27 cellular contexts compared by ENCODE assay signal in the genomic region with DNA sequence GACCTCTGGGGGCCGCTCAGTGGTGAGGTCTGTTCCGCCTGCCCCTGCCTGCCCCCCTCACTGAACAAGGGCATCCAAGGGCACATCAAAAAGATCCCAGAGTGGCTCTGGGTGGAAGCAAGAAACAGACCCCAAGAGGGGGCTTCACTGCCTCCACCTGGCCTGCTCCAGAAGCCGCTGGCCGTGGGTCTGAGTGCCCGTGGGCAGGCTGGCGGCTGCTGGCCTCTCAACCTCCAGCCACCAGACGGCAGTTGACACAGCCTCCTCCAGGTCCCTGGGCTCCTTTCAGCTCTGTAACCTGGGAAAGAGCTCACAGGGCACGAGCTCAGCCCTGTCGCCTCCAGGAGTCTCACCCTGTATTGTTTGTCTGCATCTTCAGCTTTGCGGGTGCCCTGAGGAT.
"Had no signal": no experiment of that assay in that cellular context is flagged by ENCODE, and none has a peak within 500 bp of the region (broad histone marks: within the 10 kb centered on the region; RNA-seq: fewer than 3 reads in every experiment).

No MANE protein-coding gene starts in this region.

- H3K36me3 ChIP-seq: adrenal gland, ascending aorta, heart right ventricle, thoracic aorta, upper lobe of left lung had no signal

- H3K4me3 Mint-ChIP-seq: activated naive CD8-positive, alpha-beta T cell treated with anti-CD3 and anti-CD28 coated beads for 36 hours; brain; effector memory CD8-positive, alpha-beta T cell; mesothelial cell of epicardium; naive thymus-derived CD4-positive, alpha-beta T cell; stimulated activated naive CD8-positive, alpha-beta T cell treated with anti-CD3 and anti-CD28 coated beads, Interleukin-15, Interleukin-2, amounts not matched to agents 100 ng/mL and 50 ng/mL, for 24 hours had no signal

- ATAC-seq: activated CD4-positive, CD25-positive, alpha-beta regulatory T cell treated with anti-CD3 and anti-CD28 coated beads, Interleukin-2, amount 50 U/mL, for 24 hours; effector memory CD8-positive, alpha-beta T cell; heart right ventricle; left lobe of liver; naive thymus-derived CD4-positive, alpha-beta T cell; psoas muscle had no signal

- H3K27me3 Mint-ChIP-seq: activated naive CD8-positive, alpha-beta T cell treated with anti-CD3 and anti-CD28 coated beads for 36 hours; naive thymus-derived CD4-positive, alpha-beta T cell; stimulated activated naive CD8-positive, alpha-beta T cell treated with anti-CD3 and anti-CD28 coated beads, Interleukin-15, Interleukin-2, amounts not matched to agents 100 ng/mL and 50 ng/mL, for 24 hours had no signal

- H3K36me3 Mint-ChIP-seq: activated naive CD8-positive, alpha-beta T cell treated with anti-CD3 and anti-CD28 coated beads for 36 hours; brain; mesothelial cell of epicardium; naive thymus-derived CD4-positive, alpha-beta T cell had no signal

- H3K4me1 ChIP-seq: parathyroid adenoma had no signal

- H2AFZ ChIP-seq: parathyroid adenoma had no signal

- H3K27me3 ChIP-seq: adrenal gland, ascending aorta, heart right ventricle, upper lobe of left lung had no signal

- H3K9me3 Mint-ChIP-seq: activated naive CD8-positive, alpha-beta T cell treated with anti-CD3 and anti-CD28 coated beads for 36 hours; effector memory CD8-positive, alpha-beta T cell; mesothelial cell of epicardium; naive thymus-derived CD4-positive, alpha-beta T cell; stimulated activated naive CD8-positive, alpha-beta T cell treated with anti-CD3 and anti-CD28 coated beads, Interleukin-15, Interleukin-2, amounts not matched to agents 100 ng/mL and 50 ng/mL, for 24 hours had no signal

- H3K4me3 ChIP-seq: adrenal gland, ascending aorta, heart right ventricle, psoas muscle, thoracic aorta, upper lobe of left lung had no signal

- H3K9me3 ChIP-seq: adrenal gland, ascending aorta, heart right ventricle, psoas muscle, thoracic aorta, upper lobe of left lung had no signal

- H3K27ac Mint-ChIP-seq: activated naive CD8-positive, alpha-beta T cell treated with anti-CD3 and anti-CD28 coated beads for 36 hours; mesothelial cell of epicardium; stimulated activated naive CD8-positive, alpha-beta T cell treated with anti-CD3 and anti-CD28 coated beads, Interleukin-15, Interleukin-2, amounts not matched to agents 100 ng/mL and 50 ng/mL, for 24 hours had no signal

- H3K4me1 Mint-ChIP-seq: activated naive CD8-positive, alpha-beta T cell treated with anti-CD3 and anti-CD28 coated beads for 36 hours had no signal

- H3K9ac ChIP-seq: parathyroid adenoma had no signal

- DNase-seq: activated CD4-positive, alpha-beta T cell treated with anti-CD3 and anti-CD28 coated beads for 48 hours; activated CD4-positive, alpha-beta T cell treated with anti-CD3 and anti-CD28 coated beads, Interleukin-2, amount 50 U/mL, for 48 hours; activated CD8-positive, alpha-beta memory T cell treated with anti-CD3 and anti-CD28 coated beads for 24 hours; activated effector memory CD4-positive, alpha-beta T cell treated with Interleukin-2 at 50 U/mL for 16 hours; activated naive CD4-positive, alpha-beta T cell treated with Interleukin-2 at 50 U/mL for 16 hours; activated naive CD8-positive, alpha-beta T cell treated with anti-CD3 and anti-CD28 coated beads for 36 hours; adrenal gland; caudate nucleus; cortex of kidney; effector memory CD8-positive, alpha-beta T cell; foreskin fibroblast; kidney glomerular epithelial cell; naive thymus-derived CD4-positive, alpha-beta T cell; stimulated activated CD4-positive, alpha-beta T cell treated with anti-CD3 and anti-CD28 coated beads, Interleukin-4, amount 100 ng/mL, for 1 hour; T-helper 9 cell had no signal

- H3K27ac ChIP-seq: adrenal gland, ascending aorta, heart right ventricle, parathyroid adenoma, psoas muscle, VCaP had no signal
